ENCODE assay signal across 8 cellular contexts in the genomic region with DNA sequence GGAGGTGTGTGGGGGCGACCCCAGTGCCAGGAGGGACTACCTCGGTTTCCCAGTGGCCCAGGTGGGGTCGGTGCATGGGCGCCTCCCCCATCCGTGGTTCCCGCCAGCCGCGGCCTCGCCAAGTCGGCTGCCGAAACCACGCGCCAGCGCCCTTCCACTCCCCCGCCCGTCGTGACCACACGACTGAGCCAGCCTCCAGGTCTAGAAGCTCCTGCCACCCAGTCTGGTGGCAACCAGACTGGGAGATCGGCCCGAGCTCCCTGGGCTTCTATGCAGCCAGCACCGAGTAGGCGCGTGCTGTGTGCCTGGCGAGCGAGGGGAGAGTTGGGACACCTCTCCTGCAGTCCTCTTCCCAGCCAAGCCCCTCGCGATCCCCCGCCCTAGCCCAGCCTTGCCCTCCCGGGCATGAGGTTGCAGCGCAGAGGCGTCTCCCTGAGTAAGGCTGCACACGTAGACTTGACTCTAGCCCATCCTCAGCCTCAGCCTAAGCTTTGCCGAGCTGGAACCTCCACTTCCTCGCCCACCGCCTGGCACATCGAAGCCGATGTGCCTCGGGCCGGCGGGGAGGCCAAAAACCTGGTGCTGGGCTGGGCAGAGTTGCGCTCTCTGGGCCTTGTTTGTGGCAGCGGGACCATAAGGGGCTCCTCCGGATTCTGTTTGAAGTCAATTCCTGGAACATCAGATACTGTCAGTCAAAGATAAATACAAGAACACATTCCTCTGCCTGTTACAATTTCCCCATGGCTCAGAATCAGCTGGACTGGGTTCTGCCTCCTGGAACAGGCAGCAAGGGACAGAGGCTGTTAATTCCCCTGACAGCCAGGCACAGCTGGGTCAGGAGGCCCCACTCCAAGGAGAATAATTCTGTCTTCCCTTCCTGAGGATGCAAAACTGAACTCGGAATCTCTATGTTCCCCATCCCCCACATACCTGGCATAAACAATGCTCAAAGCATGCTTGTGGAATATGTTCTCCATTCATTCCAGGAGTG. TPM values are rescaled to one million over a fixed set of nuclear protein-coding genes. Genes with fewer than 3 reads are reported as not detected.
A peak's percentile ranks its signal among the peaks of the same experiment; 100 is the strongest.
DNase-seq lines count a peak whose midpoint lies in the region; ATAC-seq, FAIRE-seq and TF ChIP-seq lines count a peak whose summit lies in the region.

No MANE protein-coding gene starts in this region.

- H3K27ac ChIP-seq in cardiac muscle cell (peak overlapping the region; percentile 18), gastrocnemius medialis (peak overlapping the region; percentile 46 to 69 (median 51)), small intestine (ENCODE audit: low read depth in 1 of 2, low read length in 1 of 2) (no peak overlapping the region)

- TF ChIP-seq CTCF in cardiac muscle cell (IDR thresholded peaks at IDR 0.05; ENCODE audit: low read depth, low read length), result no peak
- TF ChIP-seq CTCF in gastrocnemius medialis (IDR thresholded peaks at IDR 0.05 in 4 of 5, conservative IDR thresholded peaks at IDR 0.05 in 1 of 5), result no peak

- H3K36me3 ChIP-seq in cardiac muscle cell (no peaks in the 10 kb centered on the region), gastrocnemius medialis (no peaks in the 10 kb centered on the region), small intestine (ENCODE audit: control insufficient read depth in 2 of 2, insufficient read depth in 2 of 2, low read length in 2 of 2) (no peaks in the 10 kb centered on the region)

- peak in 50 of 76 experiments; percentile 13 to 68 (median 42) for DNase-seq in HUDEP-2 (lab: John Stamatoyannopoulos, UW; ENCODE audit: unreplicated experiment in 76 of 76)
- peak; percentile 6 for DNase-seq in activated effector memory CD4-positive, alpha-beta T cell treated with Interleukin-2 at 50 U/mL for 16 hours
- peak in 1 of 2 donors; percentile 39 for DNase-seq in cardiac muscle cell (ENCODE audit: low read depth in 1 of 2, low spot score in 1 of 2)
- peak in 1 of 2 donors; percentile 37 for DNase-seq in gastrocnemius medialis
- DNase-seq in midbrain (lab: John Stamatoyannopoulos, UW), result no peak
- no peak for DNase-seq in posterior vena cava (ENCODE audit: low spot score)
- no peak for DNase-seq in small intestine

- FAIRE-seq in small intestine (lab: Jason Lieb, UNC), result no peak

- H3K4me1 ChIP-seq in cardiac muscle cell (ENCODE audit: low read depth), result peaks cover 38% of the 10 kb centered on the region
- peaks cover 43 to 53% of the 10 kb centered on the region in 2 donors for H3K4me1 ChIP-seq in gastrocnemius medialis
- peaks cover 0 to 6% of the 10 kb centered on the region in 2 donors for H3K4me1 ChIP-seq in small intestine (ENCODE audit: control insufficient read depth in 2 of 2, insufficient read depth in 1 of 2, low read depth in 1 of 2, low read length in 1 of 2)

- WGBS in small intestine, 3 donors, result 17 to 24% (median 17%) methylated on average over 43 to 44 of the region's 44 CpGs

- in situ Hi-C loops in gastrocnemius medialis (cut with MboI; ENCODE audit: low sequenced_read_pairs in 4 of 4), result no loop called here

- H3K9me3 ChIP-seq in cardiac muscle cell (ENCODE audit: low read depth) (no peaks in the 10 kb centered on the region), gastrocnemius medialis (no peaks in the 10 kb centered on the region), small intestine (ENCODE audit: control insufficient read depth, low read depth) (no peaks in the 10 kb centered on the region)

- intact Hi-C loops in gastrocnemius medialis (cut with DNase I; ENCODE audit: low total_unique reads) (no loop called here), posterior vena cava (cut with DNase I) (no loop called here)

- H3K27me3 ChIP-seq in cardiac muscle cell (peaks cover 19% of the 10 kb centered on the region), gastrocnemius medialis (peaks cover 0 to 3% (median 0%) of the 10 kb centered on the region in 3 donors), small intestine (ENCODE audit: control insufficient read depth in 2 of 2, insufficient read depth in 2 of 2, low read length in 2 of 2) (peaks cover 0 to 3% of the 10 kb centered on the region in 2 donors)

- peak in 1 of 2 donors; percentile 39 for TF ChIP-seq POLR2A in gastrocnemius medialis (IDR thresholded peaks at IDR 0.05)

- H3K4me3 ChIP-seq in cardiac muscle cell, result peak overlapping the region; percentile 64
- H3K4me3 ChIP-seq in gastrocnemius medialis, result peak overlapping the region; percentile 45 to 68 (median 49)
- peak overlapping the region in 1 of 2 donors; percentile 49 for H3K4me3 ChIP-seq in small intestine (ENCODE audit: low read depth in 1 of 2, low read length in 2 of 2)

- ATAC-seq in gastrocnemius medialis (peak; percentile 65 to 77), HG03439 (IDR thresholded peaks at IDR 0.05; ENCODE audit: unreplicated experiment) (no peak)

RNA-seq across cellular contexts. Expression of a gene that starts 1.5 kb away (rescaled TPM):
- total RNA-seq in cardiac muscle cell (29.2 and 52.1 TPM in 2 replicates), gastrocnemius medialis (under 1 TPM in 1 of 4 donors, not detected in 3; 0.11 TPM), posterior vena cava (1 to 10 TPM; 5.2 to 5.4 TPM)
- polyA plus RNA-seq in cardiac muscle cell (51.6 and 56.5 TPM in 2 replicates), small intestine (10 to 100 TPM in 1 of 3 donors, 1 to 10 TPM in 2; 2.5 to 10.8 (median 5.7) TPM)

RNA-seq across cellular contexts. Expression of a gene that starts 33.8 kb away (rescaled TPM):
- total RNA-seq in cardiac muscle cell, result 37.0 and 70.8 TPM in 2 replicates
- 76.5 and 133 TPM in 2 replicates for polyA plus RNA-seq in cardiac muscle cell
- total RNA-seq in gastrocnemius medialis, result 10 to 100 TPM in 3 of 4 donors, 1 to 10 TPM in 1; 5.4 to 18.7 (median 16.8) TPM
- total RNA-seq in posterior vena cava, result 10 to 100 TPM; 18.3 to 20.3 TPM
- 10 to 100 TPM in 1 of 3 donors, 1 to 10 TPM in 2; 8.1 to 37.3 (median 9.2) TPM for polyA plus RNA-seq in small intestine

RNA-seq across cellular contexts. Expression of a gene that starts 45.0 kb away (rescaled TPM):
- total RNA-seq in cardiac muscle cell (26.7 and 27.6 TPM in 2 replicates), gastrocnemius medialis (10 to 100 TPM; 30.8 to 53.2 (median 38.8) TPM), posterior vena cava (10 to 100 TPM; 56.5 to 59.9 TPM)
- polyA plus RNA-seq in cardiac muscle cell (28.2 and 28.6 TPM in 2 replicates), small intestine (10 to 100 TPM in 1 of 3 donors, 1 to 10 TPM in 2; 6.5 to 30.6 (median 6.9) TPM)

Comparison
In these comparisons a context has a peak if more than half of its experiments do, and no peak if none do; other contexts are left out.
1. DNase-seq: peak in HUDEP-2 (50 of 76) and activated effector memory CD4-positive, alpha-beta T cell treated with Interleukin-2 at 50 U/mL for 16 hours (single experiment); none in midbrain (single experiment), posterior vena cava (single experiment) and small intestine (single experiment).
2. H3K27ac ChIP-seq: peak in cardiac muscle cell (single experiment) and gastrocnemius medialis (4 of 4); none in small intestine (0 of 2).
3. RNA of a gene that starts 1.5 kb away (total RNA-seq): 29.2 to 52.1 TPM in cardiac muscle cell and 5.2 to 5.4 TPM in posterior vena cava; 0.11 TPM in gastrocnemius medialis; every median in the first group is over 4 times any median in the second.